In genomic region chr17:77332981-77333685, GRCh38 we compare ENCODE assay signal across 8 cellular contexts.
DNase-seq lines count a peak whose midpoint lies in the region; ATAC-seq lines count a peak whose summit lies in the region.

No MANE protein-coding gene starts in this region.

- H3K27me3 Mint-ChIP-seq in immature natural killer cell (ENCODE audit: low read depth in 3 of 3) = peaks cover 3 to 10% (median 8%) of the 10 kb centered on the region in 3 donors

- peaks cover 27 to 36% of the 10 kb centered on the region in 2 donors for H3K4me1 Mint-ChIP-seq in immature natural killer cell

- no peak for ATAC-seq in GM19455 (IDR thresholded peaks at IDR 0.05; ENCODE audit: unreplicated experiment)

- DNase-seq in stimulated activated CD4-positive, alpha-beta T cell treated with anti-CD3 and anti-CD28 coated beads, Interleukin-1b, Interleukin-23, amount 100 ng/mL, for 48 hours = peak; percentile 46
- DNase-seq in stimulated activated CD4-positive, alpha-beta T cell treated with anti-CD3 and anti-CD28 coated beads, Interleukin-12 subunit alpha, Interleukin-12 subunit beta, amount 100 ng/mL, for 4 hours = no peak
- DNase-seq in activated T-cell treated with anti-CD3 and anti-CD28 coated beads, Interleukin-2, amount 50 U/mL, for 1 hour = peak; percentile 23
- peak in 1 of 3 donors; percentile 19 for DNase-seq in immature natural killer cell
- DNase-seq in ureter (ENCODE audit: low spot score) = peak; percentile 43
- no peak for DNase-seq in NCI-H1694 (lab: John Stamatoyannopoulos, UW)
- DNase-seq in SIG-M5 (lab: John Stamatoyannopoulos, UW) = no peak

- peaks cover 0 to 2% (median 0%) of the 10 kb centered on the region in 6 donors for H3K9me3 Mint-ChIP-seq in immature natural killer cell

- peak overlapping the region; percentile 78 to 86 (median 83) for H3K4me3 Mint-ChIP-seq in immature natural killer cell

- peak overlapping the region; percentile 78 to 95 (median 91) for H3K27ac Mint-ChIP-seq in immature natural killer cell

- peaks cover 0 to 6% (median 0%) of the 10 kb centered on the region in 3 donors for H3K36me3 Mint-ChIP-seq in immature natural killer cell

Comparison
In these comparisons a context has a peak if more than half of its experiments do, and no peak if none do; other contexts are left out.
1. DNase-seq: peak in stimulated activated CD4-positive, alpha-beta T cell treated with anti-CD3 and anti-CD28 coated beads, Interleukin-1b, Interleukin-23, amount 100 ng/mL, for 48 hours (single experiment), activated T-cell treated with anti-CD3 and anti-CD28 coated beads, Interleukin-2, amount 50 U/mL, for 1 hour (single experiment) and ureter (single experiment); none in stimulated activated CD4-positive, alpha-beta T cell treated with anti-CD3 and anti-CD28 coated beads, Interleukin-12 subunit alpha, Interleukin-12 subunit beta, amount 100 ng/mL, for 4 hours (single experiment), NCI-H1694 (single experiment) and SIG-M5 (single experiment).